ENCODE assay signal across 1 cellular context in the genomic region with DNA sequence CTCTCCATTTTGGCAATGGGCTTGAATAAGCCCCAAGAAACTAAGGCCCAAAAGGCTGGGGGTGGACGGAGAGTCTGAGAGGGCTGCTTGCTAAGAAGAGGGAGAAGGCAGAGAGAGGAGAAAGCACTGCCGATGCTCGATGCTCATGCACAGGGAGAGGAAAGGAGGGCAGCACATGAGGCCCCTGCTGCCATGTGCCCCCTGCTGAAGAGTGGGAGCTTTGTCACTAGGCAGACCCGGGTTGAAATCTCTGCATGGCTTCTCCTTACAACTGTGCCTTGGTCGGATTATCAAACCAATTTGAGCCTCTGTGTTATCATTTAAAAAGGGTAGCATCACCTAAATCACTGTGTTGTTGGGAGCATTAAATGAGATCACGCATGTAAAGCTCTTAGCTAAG.
TF ChIP-seq lines count a peak whose summit lies in the region.

No MANE protein-coding gene starts in this region.

TF ChIP-seq in H1, 55 proteins besides CTCF, POLR2A, EP300 and RAD21:
- TF ChIP-seq, protein P1, sequence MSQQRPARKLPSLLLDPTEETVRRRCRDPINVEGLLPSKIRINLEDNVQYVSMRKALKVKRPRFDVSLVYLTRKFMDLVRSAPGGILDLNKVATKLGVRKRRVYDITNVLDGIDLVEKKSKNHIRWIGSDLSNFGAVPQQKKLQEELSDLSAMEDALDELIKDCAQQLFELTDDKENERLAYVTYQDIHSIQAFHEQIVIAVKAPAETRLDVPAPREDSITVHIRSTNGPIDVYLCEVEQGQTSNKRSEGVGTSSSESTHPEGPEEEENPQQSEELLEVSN (IDR thresholded peaks at IDR 0.05) = peak; percentile 54; the same call in 1 of the 2 replicates
- TF ChIP-seq RFX5 (IDR thresholded peaks at IDR 0.05; ENCODE audit: borderline replicate concordance, low read depth, low read length) (no peak), SP4 (IDR thresholded peaks at IDR 0.05; ENCODE audit: low read length) (no peak)
